ENCODE assay signal across 25 cellular contexts in genomic region chr19:42117076-42117475, GRCh38. TPM values are rescaled to one million over a fixed set of nuclear protein-coding genes. Genes with fewer than 3 reads are reported as not detected.
DNase-seq lines count a peak whose midpoint lies in the region; ATAC-seq and TF ChIP-seq lines count a peak whose summit lies in the region.
"Had no signal": no experiment of that assay in that cellular context is flagged by ENCODE, and none has a peak within 500 bp of the region (broad histone marks: within the 10 kb centered on the region; RNA-seq: fewer than 3 reads in every experiment).

No MANE protein-coding gene starts in this region.

- H3K4me3 ChIP-seq in BLaER1 (no peak overlapping the region), DOHH2 (ENCODE audit: low read length) (peak overlapping the region; percentile 74; the same call in 1 of the 2 replicates), lower lobe of right lung (no peak overlapping the region)
- no peak overlapping the region for H3K4me3 ChIP-seq in naive thymus-derived CD4-positive, alpha-beta T cell (ENCODE audit: low read length)

- no peaks in the 10 kb centered on the region for H3K27me3 Mint-ChIP-seq in naive thymus-derived CD4-positive, alpha-beta T cell
- H3K27me3 Mint-ChIP-seq: CD4-positive, alpha-beta memory T cell had no signal

- H3K4me1 Mint-ChIP-seq in naive thymus-derived CD4-positive, alpha-beta T cell: peaks cover 7 to 40% (median 24%) of the 10 kb centered on the region in 7 donors

- no peaks in the 10 kb centered on the region for H3K27me3 ChIP-seq in BLaER1
- H3K27me3 ChIP-seq in DOHH2 (ENCODE audit: control insufficient read depth, low read length): no peaks in the 10 kb centered on the region
- no peaks in the 10 kb centered on the region for H3K27me3 ChIP-seq in naive thymus-derived CD4-positive, alpha-beta T cell (ENCODE audit: control insufficient read depth in 2 of 2, insufficient read depth in 2 of 2, low read length in 2 of 2)
- no peaks in the 10 kb centered on the region for H3K27me3 ChIP-seq in lower lobe of right lung (ENCODE audit: low read depth)

- no peaks in the 10 kb centered on the region for H4K20me1 ChIP-seq in BLaER1
- H4K20me1 ChIP-seq in DOHH2 (ENCODE audit: control insufficient read depth, insufficient read depth, low read depth, low read length): no peaks in the 10 kb centered on the region

- H3K4me3 Mint-ChIP-seq in naive thymus-derived CD4-positive, alpha-beta T cell: no peak overlapping the region
- H3K4me3 Mint-ChIP-seq: CD4-positive, alpha-beta memory T cell; H9 had no signal

- intact Hi-C loops in naive thymus-derived CD4-positive, alpha-beta T cell (cut with micrococcal nuclease): no loop called here
- intact Hi-C loops in lower lobe of right lung (cut with DNase I): no loop called here

- TF ChIP-seq CTCF in DOHH2 (IDR thresholded peaks at IDR 0.05; ENCODE audit: low read depth, low read length, poor library complexity, severe bottlenecking) (no peak), RWPE1 (conservative IDR thresholded peaks at IDR 0.05; ENCODE audit: low read depth) (no peak), lower lobe of right lung (IDR thresholded peaks at IDR 0.05) (no peak)

- peak overlapping the region; percentile 49 for H3K27ac ChIP-seq in BLaER1
- H3K27ac ChIP-seq in DOHH2 (ENCODE audit: low read depth, low read length): peak overlapping the region; percentile 98
- H3K27ac ChIP-seq in RWPE1: peak overlapping the region; percentile 9; the same call in 1 of the 2 replicates
- H3K27ac ChIP-seq in naive thymus-derived CD4-positive, alpha-beta T cell (ENCODE audit: low read depth, low read length): no peak overlapping the region
- no peak overlapping the region for H3K27ac ChIP-seq in lower lobe of right lung
- H3K27ac ChIP-seq: HL-60, KMS-11 had no signal

- H3K4me2 ChIP-seq in BLaER1: no peak overlapping the region
- H3K4me2 ChIP-seq in DOHH2 (ENCODE audit: low read length): peak overlapping the region; percentile 96
- H3K4me2 ChIP-seq: KMS-11, SK-N-SH had no signal

- in situ Hi-C loops in KBM-7 (cut with MboI; ENCODE audit: low pct_unique_long_range_greater_than_20kb, low sequenced_read_pairs): loop anchor here (25.0 kb wide), 1 partner anchor 295 kb away; no protein-coding TSS in a partner anchor

- H3K9me3 Mint-ChIP-seq in naive thymus-derived CD4-positive, alpha-beta T cell: peaks cover 0 to 1% (median 0%) of the 10 kb centered on the region in 11 donors
- H3K9me3 Mint-ChIP-seq: CD4-positive, alpha-beta memory T cell; H9 had no signal

- H3K9me3 ChIP-seq in BLaER1 (no peaks in the 10 kb centered on the region), DOHH2 (ENCODE audit: control insufficient read depth, insufficient read depth, low read length) (no peaks in the 10 kb centered on the region), lower lobe of right lung (no peaks in the 10 kb centered on the region)
- no peaks in the 10 kb centered on the region for H3K9me3 ChIP-seq in naive thymus-derived CD4-positive, alpha-beta T cell (ENCODE audit: control insufficient read depth in 2 of 3, low read length in 3 of 3)
- H3K9me3 ChIP-seq: SK-N-SH had no signal

- POLR2A ChIA-PET in RWPE1 (lab: Yijun Ruan, JAX; ENCODE audit: low non-redundant PET): no interaction called here
- POLR2A ChIA-PET in naive thymus-derived CD4-positive, alpha-beta T cell (lab: Charles Lee): no interaction called here

- H3K27ac Mint-ChIP-seq in naive thymus-derived CD4-positive, alpha-beta T cell: peak overlapping the region in 5 of 9 donors; percentile 47 to 59 (median 52)
- H3K27ac Mint-ChIP-seq: H9 had no signal

- no peaks in the 10 kb centered on the region for H3K9me2 ChIP-seq in DOHH2 (replicated peaks; ENCODE audit: control insufficient read depth, low read length)
- H3K9me2 ChIP-seq: SK-N-SH had no signal

- ATAC-seq in naive thymus-derived CD4-positive, alpha-beta T cell: no peak
- ATAC-seq in SK-N-SH treated with all-trans-retinoic acid at 6 μM for 48 hours: no peak
- ATAC-seq in lower lobe of right lung: no peak
- ATAC-seq: HepG2, PC-3 had no signal

- H3K36me3 Mint-ChIP-seq in naive thymus-derived CD4-positive, alpha-beta T cell: peaks cover 3 to 47% (median 12%) of the 10 kb centered on the region in 5 donors

- CTCF ChIA-PET in RWPE1 (lab: Yijun Ruan, JAX): interaction anchor here (0.7 kb wide), 1 partner anchor 20 kb away, joined by 4 read pairs; no protein-coding TSS in a partner anchor
- CTCF ChIA-PET in naive thymus-derived CD4-positive, alpha-beta T cell (lab: Charles Lee): interaction anchor here (1.0 to 1.4 kb wide), 2 partner anchors 9 to 16 kb away, joined by 4 read pairs; no protein-coding TSS in a partner anchor

- H3K9ac ChIP-seq in BLaER1: no peak overlapping the region
- H3K9ac ChIP-seq: KMS-11, SK-N-SH had no signal

- peaks cover 31% of the 10 kb centered on the region for H3K79me2 ChIP-seq in DOHH2 (ENCODE audit: control insufficient read depth, low read length)

- H3K4me1 ChIP-seq in BLaER1 (peaks cover 99% of the 10 kb centered on the region), DOHH2 (ENCODE audit: control insufficient read depth, low read length) (peaks cover 100% of the 10 kb centered on the region), lower lobe of right lung (no peaks in the 10 kb centered on the region)
- peaks cover 8 to 13% of the 10 kb centered on the region in 2 donors for H3K4me1 ChIP-seq in naive thymus-derived CD4-positive, alpha-beta T cell (ENCODE audit: control insufficient read depth in 2 of 2, insufficient read depth in 2 of 2, low read length in 2 of 2)

- DNase-seq in RWPE1 (ENCODE audit: low spot score): no peak
- DNase-seq in naive thymus-derived CD4-positive, alpha-beta T cell: no peak
- DNase-seq in amniotic stem cell (lab: John Stamatoyannopoulos, UW): no peak
- no peak for DNase-seq in KBM-7
- DNase-seq in lower lobe of right lung: no peak
- DNase-seq: CD4-positive, alpha-beta memory T cell; DND-41; H9; MV-4-11; NCI-H1694; NCI-H2081; NCI-H2171 treated with DMSO at 0.1 percent for 48 hours; NCI-H524 treated with DMSO at 0.1 percent for 48 hours; PC-3; SIG-M5; SK-N-SH had no signal

- H3K36me3 ChIP-seq in BLaER1: peaks cover 18% of the 10 kb centered on the region
- H3K36me3 ChIP-seq in DOHH2 (ENCODE audit: control insufficient read depth, low read length): peaks cover 82% of the 10 kb centered on the region
- peaks cover 0 to 52% (median 7%) of the 10 kb centered on the region in 3 experiments for H3K36me3 ChIP-seq in naive thymus-derived CD4-positive, alpha-beta T cell (ENCODE audit: control insufficient read depth in 2 of 3, insufficient read depth in 3 of 3, low read length in 3 of 3)
- H3K36me3 ChIP-seq in lower lobe of right lung: no peaks in the 10 kb centered on the region

- peaks cover 66% of the 10 kb centered on the region for H3F3A ChIP-seq in DOHH2 (ENCODE audit: control insufficient read depth, insufficient read depth)

TF ChIP-seq in SK-N-SH treated with all-trans-retinoic acid at 6 μM for 48 hours, 23 proteins besides CTCF, POLR2A, EP300 and RAD21:
- TF ChIP-seq OSR1 (CRISPR knock-in tag; IDR thresholded peaks at IDR 0.05): no peak
- TF ChIP-seq ZNF565 (CRISPR knock-in tag; conservative IDR thresholded peaks at IDR 0.05; ENCODE audit: low read depth): no peak
- TF ChIP-seq RARB (CRISPR knock-in tag; IDR thresholded peaks at IDR 0.05): no peak
- TF ChIP-seq GLIS3 (CRISPR knock-in tag; IDR thresholded peaks at IDR 0.05): no peak
- TF ChIP-seq TSHZ2 (CRISPR knock-in tag; IDR thresholded peaks at IDR 0.05): no peak

RNA-seq across cellular contexts. Expression of gene POU2F2, which starts 15.2 kb away (rescaled TPM):
- total RNA-seq in naive thymus-derived CD4-positive, alpha-beta T cell: 10 to 100 TPM; 31.5 to 91.3 (median 73.4) TPM
- polyA plus RNA-seq in naive thymus-derived CD4-positive, alpha-beta T cell: 1 to 10 TPM; 2.2 to 7.6 TPM
- 6.1 TPM for total RNA-seq in lower lobe of right lung
- total RNA-seq: G401 had no signal

RNA-seq across cellular contexts. Expression of gene ZNF574, which starts 41.1 kb away (rescaled TPM):
- total RNA-seq in naive thymus-derived CD4-positive, alpha-beta T cell: 10 to 100 TPM; 17.6 to 26.7 (median 20.9) TPM
- polyA plus RNA-seq in naive thymus-derived CD4-positive, alpha-beta T cell: 10 to 100 TPM; 11.2 to 32.8 TPM
- 11.8 TPM for total RNA-seq in lower lobe of right lung

RNA-seq across cellular contexts. Expression of gene GRIK5, which starts 47.1 kb away (rescaled TPM):
- total RNA-seq in naive thymus-derived CD4-positive, alpha-beta T cell: 1 to 10 TPM in 2 of 5 experiments, under 1 TPM in 3; 0.57 to 3.5 (median 0.86) TPM
- polyA plus RNA-seq in naive thymus-derived CD4-positive, alpha-beta T cell: under 1 TPM in 1 of 2 donors, not detected in 1; 0.09 TPM
- total RNA-seq in lower lobe of right lung: 0.41 TPM
- total RNA-seq: HepG2, HT-29, PC-3, RPMI7951 had no signal
- polyA plus RNA-seq: CD4-positive, alpha-beta memory T cell; HepG2 had no signal

Comparison
In these comparisons a context has a peak if more than half of its experiments do, and no peak if none do; other contexts are left out.
1. H3K27ac ChIP-seq: peak in BLaER1 (single experiment), DOHH2 (single experiment) and RWPE1 (single experiment); none in naive thymus-derived CD4-positive, alpha-beta T cell (single experiment) and lower lobe of right lung (single experiment).